Comparison of ENCODE assay signal across 8 cellular contexts in genomic region chr2:112053917-112054846, GRCh38. TPM values are rescaled to one million over a fixed set of nuclear protein-coding genes. Genes with fewer than 3 reads are reported as not detected.
DNase-seq lines count a peak whose midpoint lies in the region; ATAC-seq lines count a peak whose summit lies in the region.

No MANE protein-coding gene starts in this region.

- no peaks in the 10 kb centered on the region for H3K27me3 Mint-ChIP-seq in effector memory CD8-positive, alpha-beta T cell

- H3K36me3 Mint-ChIP-seq in effector memory CD8-positive, alpha-beta T cell (ENCODE audit: insufficient read depth) = peaks cover 3% of the 10 kb centered on the region

- peak overlapping the region; percentile 86 to 90 for H3K4me3 Mint-ChIP-seq in effector memory CD8-positive, alpha-beta T cell

- peaks cover 34 to 40% of the 10 kb centered on the region in 2 donors for H3K4me1 Mint-ChIP-seq in effector memory CD8-positive, alpha-beta T cell (ENCODE audit: low read depth in 2 of 2)

- peak overlapping the region; percentile 89 to 93 for H3K27ac Mint-ChIP-seq in effector memory CD8-positive, alpha-beta T cell

- no peaks in the 10 kb centered on the region for H3K9me3 Mint-ChIP-seq in effector memory CD8-positive, alpha-beta T cell

- DNase-seq in CMK (ENCODE audit: low read depth) = peak; percentile 82
- peak; percentile 93 for DNase-seq in HT1080 (ENCODE audit: low read depth)
- DNase-seq in NOMO-1 (lab: John Stamatoyannopoulos, UW; ENCODE audit: unreplicated experiment in 2 of 2) = peak; percentile 95
- DNase-seq in activated CD8-positive, alpha-beta memory T cell treated with anti-CD3 and anti-CD28 coated beads for 48 hours (ENCODE audit: low read depth in 2 of 3, low spot score in 2 of 3) = peak; percentile 87 to 96 (median 92)
- peak; percentile 97 to 98 (median 98) for DNase-seq in effector memory CD8-positive, alpha-beta T cell
- peak; percentile 98 for DNase-seq in mesenteric fat pad (ENCODE audit: low spot score)
- DNase-seq in stimulated activated CD8-positive, alpha-beta memory T cell treated with anti-CD3 and anti-CD28 coated beads, Interleukin-12 subunit alpha, Interleukin-12 subunit beta, amount 100 ng/mL, for 4 hours (ENCODE audit: low read depth) = peak; percentile 94

- peak; percentile 61 for ATAC-seq in GM21360 (IDR thresholded peaks at IDR 0.05; ENCODE audit: unreplicated experiment)
- peak; percentile 66 for ATAC-seq in effector memory CD8-positive, alpha-beta T cell (replicated peaks)

RNA-seq across cellular contexts. Expression of gene TMEM87B, which starts 0.9 kb away (rescaled TPM):
- 11.7 and 15.4 TPM in 2 replicates for total RNA-seq in HT1080 (2014; rRNA removed; shearing (Covaris generic))
- 12.5 and 16.3 TPM in 2 replicates for polyA plus RNA-seq in HT1080 (2015; cell fraction: cytosol; rRNA removed)
- polyA plus RNA-seq in HT1080 (2015; cell fraction: nucleus; rRNA removed) = 39.5 and 42.6 TPM in 2 replicates
- 25.2 TPM for total RNA-seq in mesenteric fat pad

Comparison
In these comparisons a context has a peak if more than half of its experiments do, and no peak if none do; other contexts are left out.
1. Peak in every context shown above with its lines: DNase-seq and ATAC-seq.